ENCODE assay signal across 8 cellular contexts in the genomic region with DNA sequence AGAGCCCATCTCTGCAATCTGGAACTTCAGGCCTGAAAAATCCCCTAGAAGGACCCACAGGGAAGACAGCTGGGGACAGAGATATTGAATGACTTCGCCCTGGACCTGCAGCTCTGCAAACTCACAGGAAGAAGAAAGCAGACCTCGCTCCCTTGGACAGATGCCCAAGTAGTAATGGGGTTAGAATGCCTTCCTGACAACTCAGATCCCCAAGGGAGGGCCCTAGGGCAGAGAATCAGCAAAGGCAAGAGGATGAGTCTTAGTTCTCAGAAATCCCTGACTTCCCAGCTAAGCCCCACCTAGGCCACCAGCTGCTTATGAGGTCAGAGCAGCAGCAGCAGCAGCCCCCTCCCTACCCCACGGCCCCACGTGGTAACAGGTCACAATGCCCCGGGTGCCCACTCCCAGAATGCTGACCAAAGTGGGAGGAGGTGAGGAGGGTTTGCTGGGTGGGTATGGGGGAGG. TPM values are rescaled to one million over a fixed set of nuclear protein-coding genes. Genes with fewer than 3 reads are reported as not detected.
DNase-seq lines count a peak whose midpoint lies in the region; ATAC-seq, FAIRE-seq and TF ChIP-seq lines count a peak whose summit lies in the region.

Gene C20orf141, plus strand, starts transcription at position 401 of the 465 bp plus-strand sequence. CDS start 198 bp downstream, outside the sequence.

- POLR2A ChIA-PET in A549 (lab: Yijun Ruan, JAX) = interaction anchor here (0.7 kb wide), 1 partner anchor 25 kb away, joined by 4 read pairs; no protein-coding TSS in a partner anchor

- peak within 1 kb of the TSS; percentile 29 to 71; a peak in 5 of 6 replicates for H3K27ac ChIP-seq in A549

- no peak for TF ChIP-seq POLR2A in A549 (IDR thresholded peaks at IDR 0.05; ENCODE audit: low read length)

- no peak for FAIRE-seq in A549 (lab: Jason Lieb, UNC)

- no peak for TF ChIP-seq CTCF in A549 (IDR thresholded peaks at IDR 0.05)

- peak within 1 kb of the TSS; percentile 66 for H3K4me2 ChIP-seq in A549

- DNase-seq in A549 (ENCODE audit: low read depth in 1 of 2, low spot score in 1 of 2) = peak; percentile 59 to 82
- DNase-seq in HS-27A (ENCODE audit: low read depth) = peak; percentile 95
- DNase-seq in adipocyte (ENCODE audit: low read depth) = peak; percentile 93
- DNase-seq in hepatic stellate cell (ENCODE audit: low spot score) = peak; percentile 97
- DNase-seq in NCI-H1436 (lab: John Stamatoyannopoulos, UW) = no peak
- DNase-seq in SIG-M5 (lab: John Stamatoyannopoulos, UW) = no peak
- no peak for DNase-seq in GM19238 (ENCODE audit: insufficient read length, low spot score)

- TF ChIP-seq EP300 in A549 (IDR thresholded peaks at IDR 0.05) = peak in 1 of 2 experiments; percentile 44; a peak in 1 of 5 replicates

- H3K36me3 ChIP-seq in adipocyte (ENCODE audit: control insufficient read depth, insufficient read depth, low read length, severe bottlenecking) = no peaks in the 10 kb centered on the region

- H3K9me3 ChIP-seq in A549 (peaks cover 24% of the 10 kb centered on the region), adipocyte (ENCODE audit: control insufficient read depth, low read length) (peaks cover 14% of the 10 kb centered on the region)

- no peaks in the 10 kb centered on the region for H3K27me3 ChIP-seq in adipocyte (replicated peaks; ENCODE audit: control insufficient read depth, insufficient read depth, low read length)

- CTCF ChIA-PET in A549 (lab: Yijun Ruan, JAX) = interaction anchor here (1.0 to 1.6 kb wide), 7 partner anchors 10 to 58 kb away, joined by 3 to 6 read pairs (median 3); no protein-coding TSS in a partner anchor

- TF ChIP-seq RAD21 in A549 (conservative IDR thresholded peaks at IDR 0.05 in 1 of 2, IDR thresholded peaks at IDR 0.05 in 1 of 2) = no peak

- H3K4me1 ChIP-seq in A549 (peaks cover 20% of the 10 kb centered on the region), adipocyte (ENCODE audit: control insufficient read depth, insufficient read depth, low read length) (peaks cover 59% of the 10 kb centered on the region)

- ATAC-seq in A549 (peak; percentile 80 to 88), HG02763 (IDR thresholded peaks at IDR 0.05; ENCODE audit: unreplicated experiment) (no peak)

- H3K4me3 ChIP-seq in A549 (no peak within 1 kb of the TSS), adipocyte (ENCODE audit: low read length) (peak within 1 kb of the TSS; percentile 48)

- H3K9ac ChIP-seq in adipocyte (ENCODE audit: low read length) = peak within 1 kb of the TSS; percentile 51

- WGBS in A549 (ENCODE audit: missing lambda C conversion rate) = 13% methylated on average over 5 of the region's 5 CpGs

TF ChIP-seq in A549, 52 proteins besides CTCF, POLR2A, EP300 and RAD21:
- no peak for TF ChIP-seq BCL3 (IDR thresholded peaks at IDR 0.05)
- TF ChIP-seq JUNB (IDR thresholded peaks at IDR 0.05) = 0 out of 2 replicates have a peak, but pooled peaks have one; percentile 36
TF ChIP-seq in A549: peak in this region for 1.

RNA-seq across cellular contexts. Expression of gene C20orf141, which starts in this region (rescaled TPM):
- polyA plus RNA-seq in A549 (2011; rRNA removed) (0.16 and 0.24 TPM in 2 replicates), A549 (2017; fragmentation: RNase III; extraction: RNeasy Plus Mini Kit Qiagen cat#74134 plus additional on column Dnase treatment) (0.29 to 0.56 TPM (median 0.54 TPM) in 3 replicates)
- 0.23 TPM in 1 of 2 replicates, not detected in the other for polyA plus RNA-seq in A549 (2012; cell fraction: cytosol; rRNA removed)
- polyA plus RNA-seq in A549 (2012; cell fraction: nucleus; rRNA removed) = 0.21 and 0.58 TPM in 2 replicates
- polyA minus RNA-seq in A549 (2011; rRNA and poly(A)+ RNA removed) = 0.54 and 1.5 TPM in 2 replicates

Comparison
In these comparisons a context has a peak if more than half of its experiments do, and no peak if none do; other contexts are left out.
1. DNase-seq: peak in A549 (2 of 2), HS-27A (single experiment), adipocyte (single experiment) and hepatic stellate cell (single experiment); none in NCI-H1436 (single experiment), SIG-M5 (single experiment) and GM19238 (single experiment).